In genomic region chr22:43106302-43106701, GRCh38 we compare ENCODE assay signal across 30 cellular contexts. TPM values are rescaled to one million over a fixed set of nuclear protein-coding genes. Genes with fewer than 3 reads are reported as not detected.
"Had no signal": no experiment of that assay in that cellular context is flagged by ENCODE, and none has a peak within 500 bp of the region (broad histone marks: within the 10 kb centered on the region; RNA-seq: fewer than 3 reads in every experiment).

No MANE protein-coding gene starts in this region.

- H3K4me3 ChIP-seq: esophagus squamous epithelium, left ventricle myocardium inferior, lower lobe of right lung, prostate gland, right atrium auricular region, smooth muscle cell, suprapubic skin, transverse colon, vagina had no signal

- H3K4me2 ChIP-seq: smooth muscle cell had no signal

- H3K36me3 ChIP-seq: esophagus squamous epithelium, left ventricle myocardium inferior, lower lobe of right lung, prostate gland, right atrium auricular region, suprapubic skin, transverse colon, vagina had no signal

- H3K27me3 ChIP-seq: right atrium auricular region, vagina had no signal

- H3K27ac Mint-ChIP-seq: effector memory CD8-positive, alpha-beta T cell; natural killer cell; stimulated activated naive CD8-positive, alpha-beta T cell treated with anti-CD3 and anti-CD28 coated beads, Interleukin-15, amount 100 ng/mL, for 72 hours had no signal

- DNase-seq: cortex of kidney; effector memory CD8-positive, alpha-beta T cell; erythroblast; esophagus squamous epithelium; foreskin melanocyte; hypothalamus; immature natural killer cell; islet precursor cell; kidney glomerular epithelial cell; left colon; left ventricle myocardium inferior; lower lobe of right lung; natural killer cell; stimulated activated CD4-positive, alpha-beta T cell treated with anti-CD3 and anti-CD28 coated beads, Interleukin-12 subunit alpha, Interleukin-12 subunit beta, amount 100 ng/mL, for 4 hours; stimulated activated CD4-positive, alpha-beta T cell treated with anti-CD3 and anti-CD28 coated beads, Interleukin-1b, Interleukin-23, amount 100 ng/mL, for 48 hours; stimulated activated CD4-positive, alpha-beta T cell treated with anti-CD3 and anti-CD28 coated beads, Interleukin-4, amount 100 ng/mL, for 1 hour; stimulated activated CD8-positive, alpha-beta memory T cell treated with anti-CD3 and anti-CD28 coated beads, Interleukin-4, amount 100 ng/mL, for 48 hours; stimulated activated naive CD4-positive, alpha-beta T cell; stimulated activated naive CD8-positive, alpha-beta T cell treated with anti-CD3 and anti-CD28 coated beads, Interleukin-15, amount 100 ng/mL, for 72 hours; transverse colon had no signal

- H3K9me3 ChIP-seq: esophagus squamous epithelium, left ventricle myocardium inferior, lower lobe of right lung, prostate gland, right atrium auricular region, suprapubic skin, transverse colon, vagina had no signal

- H3K9me3 Mint-ChIP-seq: effector memory CD8-positive, alpha-beta T cell; immature natural killer cell; natural killer cell; stimulated activated naive CD8-positive, alpha-beta T cell treated with anti-CD3 and anti-CD28 coated beads, Interleukin-15, amount 100 ng/mL, for 72 hours had no signal

- H3K27me3 Mint-ChIP-seq: effector memory CD8-positive, alpha-beta T cell; stimulated activated naive CD8-positive, alpha-beta T cell treated with anti-CD3 and anti-CD28 coated beads, Interleukin-15, amount 100 ng/mL, for 72 hours had no signal

- H3K4me1 ChIP-seq: prostate gland had no signal

- H3K27ac ChIP-seq: esophagus squamous epithelium, left ventricle myocardium inferior, lower lobe of right lung, prostate gland, right atrium auricular region, suprapubic skin, transverse colon, vagina had no signal

- H3K36me3 Mint-ChIP-seq: immature natural killer cell, natural killer cell had no signal

- H3K4me3 Mint-ChIP-seq: effector memory CD8-positive, alpha-beta T cell; immature natural killer cell; natural killer cell; stimulated activated naive CD8-positive, alpha-beta T cell treated with anti-CD3 and anti-CD28 coated beads, Interleukin-15, amount 100 ng/mL, for 72 hours had no signal

- ATAC-seq: effector memory CD8-positive, alpha-beta T cell; left colon; lower lobe of right lung; natural killer cell; sciatic nerve; stimulated activated naive CD8-positive, alpha-beta T cell treated with anti-CD3 and anti-CD28 coated beads, Interleukin-15, amount 100 ng/mL, for 72 hours had no signal

RNA-seq across cellular contexts. Expression of gene BIK, which starts 4.2 kb away (rescaled TPM):
- total RNA-seq: mesenteric fat pad, myocyte, osteocyte, sciatic nerve, vagina had no signal

RNA-seq across cellular contexts. Expression of gene TSPO, which starts 45.1 kb away (rescaled TPM):
- polyA plus RNA-seq: neural cell had no signal
